In the genomic region with DNA sequence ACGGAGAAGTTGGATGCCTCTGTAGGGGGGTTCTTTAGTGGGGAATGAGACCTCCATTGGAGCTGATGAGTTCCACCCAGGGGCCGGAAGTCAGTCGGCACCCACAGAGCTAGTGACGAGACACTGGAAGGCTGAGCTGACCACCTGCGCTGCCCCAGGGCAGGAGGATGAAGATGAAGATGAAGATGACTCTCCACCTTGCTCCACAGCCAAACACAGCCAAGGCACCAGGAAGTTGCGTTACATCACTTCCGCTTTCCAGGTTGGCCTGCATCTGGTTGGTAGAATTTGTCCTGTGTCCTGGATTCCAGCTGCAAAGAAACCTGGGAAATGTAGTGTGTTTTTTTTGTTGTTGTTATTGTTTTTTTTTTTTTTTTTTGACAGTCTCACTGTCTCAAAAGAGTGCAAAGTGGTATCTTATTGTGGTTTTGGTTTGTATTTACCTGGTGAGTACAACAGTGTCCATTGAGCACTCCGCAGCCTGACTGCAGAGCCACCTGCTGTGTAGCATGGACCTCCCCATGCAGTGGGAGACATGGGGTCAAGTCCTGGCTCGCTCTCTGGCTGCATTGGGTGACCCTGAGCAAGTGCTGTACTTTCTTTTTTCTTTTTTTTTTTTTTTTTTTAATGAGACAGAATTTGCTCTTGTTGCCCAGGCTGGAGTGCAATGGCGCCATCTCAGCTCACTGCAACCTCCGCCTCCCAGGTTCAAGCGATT, we compare ENCODE assay signal across 13 cellular contexts. TPM values are rescaled to one million over a fixed set of nuclear protein-coding genes. Genes with fewer than 3 reads are reported as not detected.
DNase-seq lines count a peak whose midpoint lies in the region; ATAC-seq and TF ChIP-seq lines count a peak whose summit lies in the region.
"Had no signal": no experiment of that assay in that cellular context is flagged by ENCODE, and none has a peak within 500 bp of the region (broad histone marks: within the 10 kb centered on the region; RNA-seq: fewer than 3 reads in every experiment).

No MANE protein-coding gene starts in this region.

- H2AFZ ChIP-seq in DND-41 (ENCODE audit: low read depth, low read length) (no peak overlapping the region), Karpas-422 (ENCODE audit: low read length) (no peak overlapping the region), mesenchymal stem cell (ENCODE audit: low read depth, low read length) (no peak overlapping the region)

- H3K9me3 Mint-ChIP-seq in T-helper 2 cell treated with Interferon-gamma antibody and Interleukin-4, amounts not matched to agents 5 μg/mL and 100 μg/mL, for 36 hours: no peaks in the 10 kb centered on the region
- H3K9me3 Mint-ChIP-seq: activated T-cell treated with anti-CD3 and anti-CD28 coated beads, Interleukin-2, amount 50 U/mL, for 72 hours had no signal

- H3K79me1 ChIP-seq in mesenchymal stem cell (replicated peaks; ENCODE audit: low read length, poor library complexity, severe bottlenecking): peaks cover 58% of the 10 kb centered on the region

- no peak overlapping the region for H3K14ac ChIP-seq in mesenchymal stem cell (ENCODE audit: low read length in 2 of 2)

- no peaks in the 10 kb centered on the region for H3K27me3 Mint-ChIP-seq in T-helper 2 cell treated with Interferon-gamma antibody and Interleukin-4, amounts not matched to agents 5 μg/mL and 100 μg/mL, for 36 hours (ENCODE audit: low read depth)

- no peak overlapping the region for H4K91ac ChIP-seq in mesenchymal stem cell (ENCODE audit: low read length)

- no peak overlapping the region for H2BK5ac ChIP-seq in mesenchymal stem cell (ENCODE audit: low read depth, low read length, poor library complexity, severe bottlenecking)

- intact Hi-C loops in thyroid gland (cut with DNase I): loop anchor here (10.0 kb wide), 1 partner anchor 115 kb away; a partner anchor contains a TSS

- no peaks in the 10 kb centered on the region for H3K9me2 ChIP-seq in Karpas-422 (replicated peaks; ENCODE audit: insufficient read depth, low read length)

- H4K20me1 ChIP-seq in DND-41 (ENCODE audit: insufficient read depth, low read length) (no peaks in the 10 kb centered on the region; the same call in 1 of the 2 replicates), Karpas-422 (ENCODE audit: insufficient read depth, low read depth, low read length) (no peaks in the 10 kb centered on the region)

- no peak for TF ChIP-seq CTCF in DND-41 (IDR thresholded peaks at IDR 0.05; ENCODE audit: borderline replicate concordance, extremely low read depth, low read length, poor library complexity, severe bottlenecking)
- TF ChIP-seq CTCF in thyroid gland (IDR thresholded peaks at IDR 0.05): no peak

- no peak for ATAC-seq in DND-41 (ENCODE audit: insufficient read depth, low read depth)
- no peak for ATAC-seq in GM21737 (IDR thresholded peaks at IDR 0.05; ENCODE audit: unreplicated experiment)
- ATAC-seq: activated T-cell treated with anti-CD3 and anti-CD28 coated beads, Interleukin-2, amount 50 U/mL, for 72 hours; mucosa of descending colon had no signal

- 96% methylated on average over 12 of the region's 12 CpGs for WGBS in mesenchymal stem cell
- WGBS in thyroid gland, 2 donors: 95 to 98% methylated on average over 12 of the region's 12 CpGs

- no peak for DNase-seq in DND-41
- peak; percentile 83 for DNase-seq in Karpas-422
- no peak for DNase-seq in T-helper 2 cell treated with Interferon-gamma antibody and Interleukin-4, amounts not matched to agents 5 μg/mL and 100 μg/mL, for 36 hours (ENCODE audit: low spot score)
- DNase-seq in mesenchymal stem cell: no peak
- DNase-seq in cerebellar cortex (ENCODE audit: low spot score): no peak
- no peak for DNase-seq in thyroid gland
- no peak for DNase-seq in activated effector memory CD4-positive, alpha-beta T cell treated with Interleukin-2 at 50 U/mL for 16 hours
- DNase-seq: activated T-cell treated with anti-CD3 and anti-CD28 coated beads, Interleukin-2, amount 50 U/mL, for 72 hours; Calu3 had no signal

- H3K27ac ChIP-seq in DND-41 (ENCODE audit: low read length): no peak overlapping the region
- no peak overlapping the region for H3K27ac ChIP-seq in Karpas-422 (ENCODE audit: low read length)
- H3K27ac ChIP-seq in mesenchymal stem cell (ENCODE audit: low read length, poor library complexity, severe bottlenecking): no peak overlapping the region
- no peak overlapping the region for H3K27ac ChIP-seq in thyroid gland
- H3K27ac ChIP-seq: cardiac muscle cell had no signal

- H3K9ac ChIP-seq in DND-41 (ENCODE audit: low read depth, low read length) (no peak overlapping the region), Karpas-422 (ENCODE audit: low read length) (peak overlapping the region; percentile 5; the same call in 1 of the 2 replicates), mesenchymal stem cell (ENCODE audit: low read length) (peak overlapping the region; percentile 100)

- peaks cover 33% of the 10 kb centered on the region for H3K79me2 ChIP-seq in DND-41 (ENCODE audit: insufficient read depth, low read length)
- peaks cover 27% of the 10 kb centered on the region for H3K79me2 ChIP-seq in Karpas-422 (ENCODE audit: low read length)

- H3K4me1 ChIP-seq in DND-41 (ENCODE audit: insufficient read depth, low read length): peaks cover 33% of the 10 kb centered on the region
- H3K4me1 ChIP-seq in Karpas-422 (ENCODE audit: low read length): peaks cover 25% of the 10 kb centered on the region
- H3K4me1 ChIP-seq in mesenchymal stem cell (ENCODE audit: control insufficient read depth, insufficient read depth, low read depth, low read length): peaks cover 26% of the 10 kb centered on the region
- H3K4me1 ChIP-seq in thyroid gland: peaks cover 15 to 19% of the 10 kb centered on the region in 2 donors

- no peak overlapping the region for H3K23ac ChIP-seq in mesenchymal stem cell (ENCODE audit: low read length in 2 of 2)

- H2BK15ac ChIP-seq in mesenchymal stem cell (ENCODE audit: low read depth, poor library complexity, severe bottlenecking): no peak overlapping the region

- H3K4me2 ChIP-seq in DND-41 (ENCODE audit: insufficient read depth, low read length): peak overlapping the region; percentile 98
- peak overlapping the region; percentile 75 for H3K4me2 ChIP-seq in Karpas-422 (ENCODE audit: low read depth, low read length, poor library complexity, severe bottlenecking)
- no peak overlapping the region for H3K4me2 ChIP-seq in mesenchymal stem cell (ENCODE audit: low read length, poor library complexity, severe bottlenecking)

- no peak overlapping the region for H4K8ac ChIP-seq in mesenchymal stem cell (ENCODE audit: low read length)

- H2AK5ac ChIP-seq in mesenchymal stem cell (ENCODE audit: low read length, severe bottlenecking): no peak overlapping the region

- no peak overlapping the region for H2BK12ac ChIP-seq in mesenchymal stem cell (ENCODE audit: low read length in 2 of 2)

- H3K27me3 ChIP-seq in DND-41 (ENCODE audit: insufficient read depth, low read length, poor library complexity): no peaks in the 10 kb centered on the region
- no peaks in the 10 kb centered on the region for H3K27me3 ChIP-seq in Karpas-422 (ENCODE audit: low read length)
- H3K27me3 ChIP-seq in mesenchymal stem cell (ENCODE audit: control insufficient read depth in 1 of 2, insufficient read depth in 1 of 2, low read length in 2 of 2): no peaks in the 10 kb centered on the region
- no peaks in the 10 kb centered on the region for H3K27me3 ChIP-seq in thyroid gland
- H3K27me3 ChIP-seq: cardiac muscle cell, suprapubic skin had no signal

- no peak overlapping the region for H2BK120ac ChIP-seq in mesenchymal stem cell (ENCODE audit: low read depth, low read length)

- peak overlapping the region; percentile 60 for H3K27ac Mint-ChIP-seq in T-helper 2 cell treated with Interferon-gamma antibody and Interleukin-4, amounts not matched to agents 5 μg/mL and 100 μg/mL, for 36 hours
- H3K27ac Mint-ChIP-seq: activated T-cell treated with anti-CD3 and anti-CD28 coated beads, Interleukin-2, amount 50 U/mL, for 72 hours had no signal

- H3K9me3 ChIP-seq in DND-41 (ENCODE audit: insufficient read depth, low read length, severe bottlenecking): no peaks in the 10 kb centered on the region
- no peaks in the 10 kb centered on the region for H3K9me3 ChIP-seq in Karpas-422 (ENCODE audit: low read length)
- peaks cover 3% of the 10 kb centered on the region for H3K9me3 ChIP-seq in mesenchymal stem cell (ENCODE audit: control insufficient read depth, low read length)
- no peaks in the 10 kb centered on the region for H3K9me3 ChIP-seq in thyroid gland
- H3K9me3 ChIP-seq: mucosa of descending colon, suprapubic skin had no signal

- H3K36me3 ChIP-seq in DND-41 (ENCODE audit: insufficient read depth, low read length): peaks cover 59% of the 10 kb centered on the region
- peaks cover 30% of the 10 kb centered on the region for H3K36me3 ChIP-seq in Karpas-422 (ENCODE audit: insufficient read depth, low read length)
- peaks cover 60 to 62% of the 10 kb centered on the region in 2 experiments for H3K36me3 ChIP-seq in mesenchymal stem cell (ENCODE audit: control insufficient read depth in 1 of 2, insufficient read depth in 2 of 2, low read depth in 1 of 2, low read length in 2 of 2)
- H3K36me3 ChIP-seq in thyroid gland: peaks cover 44 to 52% of the 10 kb centered on the region in 2 donors

- no peak for TF ChIP-seq POLR2A in thyroid gland (IDR thresholded peaks at IDR 0.05)

- H3K36me3 Mint-ChIP-seq in T-helper 2 cell treated with Interferon-gamma antibody and Interleukin-4, amounts not matched to agents 5 μg/mL and 100 μg/mL, for 36 hours (ENCODE audit: low read depth): peaks cover 34% of the 10 kb centered on the region

- no peak overlapping the region for H3K4me3 ChIP-seq in DND-41 (ENCODE audit: low read depth in 1 of 2, low read length in 2 of 2)
- peak overlapping the region; percentile 84 for H3K4me3 ChIP-seq in Karpas-422 (ENCODE audit: low read length)
- H3K4me3 ChIP-seq in mesenchymal stem cell (ENCODE audit: insufficient read depth in 1 of 2, low read depth in 1 of 2, low read length in 2 of 2): peak overlapping the region in 1 of 2 experiments; percentile 99
- no peak overlapping the region for H3K4me3 ChIP-seq in thyroid gland (replicated peaks in 1 of 3)
- H3K4me3 ChIP-seq: mucosa of descending colon had no signal

- H3K4ac ChIP-seq in mesenchymal stem cell (ENCODE audit: low read depth in 1 of 2, low read length in 2 of 2): no peak overlapping the region

- no peak overlapping the region for H3K18ac ChIP-seq in mesenchymal stem cell (ENCODE audit: low read depth in 1 of 2, low read length in 2 of 2)

- H3K4me1 Mint-ChIP-seq in T-helper 2 cell treated with Interferon-gamma antibody and Interleukin-4, amounts not matched to agents 5 μg/mL and 100 μg/mL, for 36 hours (ENCODE audit: low read depth): peaks cover 19% of the 10 kb centered on the region

- peak overlapping the region; percentile 15 for H3K4me3 Mint-ChIP-seq in T-helper 2 cell treated with Interferon-gamma antibody and Interleukin-4, amounts not matched to agents 5 μg/mL and 100 μg/mL, for 36 hours

RNA-seq across cellular contexts. Expression of a gene that starts 1.9 kb away (rescaled TPM):
- total RNA-seq in Karpas-422 (2014; rRNA removed; shearing (Covaris generic); ENCODE audit: low replicate concordance): 13.6 and 17.8 TPM in 2 replicates
- 51.0 TPM for polyA plus RNA-seq in mesenchymal stem cell (2013, experiment 1 of 2)
- polyA plus RNA-seq in mesenchymal stem cell (2013, experiment 2 of 2): 50.4 TPM
- total RNA-seq in thyroid gland: 10 to 100 TPM; 28.5 to 41.9 (median 39.7) TPM

RNA-seq across cellular contexts. Expression of a gene that starts 2.2 kb away (rescaled TPM):
- total RNA-seq in Karpas-422 (2014; rRNA removed; shearing (Covaris generic); ENCODE audit: low replicate concordance): 8.2 and 8.9 TPM in 2 replicates
- 107 TPM for polyA plus RNA-seq in mesenchymal stem cell (2013, experiment 1 of 2)
- 104 TPM for polyA plus RNA-seq in mesenchymal stem cell (2013, experiment 2 of 2)
- total RNA-seq in thyroid gland: 10 to 100 TPM; 16.7 to 26.0 (median 21.5) TPM

RNA-seq across cellular contexts. Expression of a gene that starts 12.0 kb away (rescaled TPM):
- total RNA-seq in Karpas-422 (2014; rRNA removed; shearing (Covaris generic); ENCODE audit: low replicate concordance): 49.4 and 101 TPM in 2 replicates
- polyA plus RNA-seq in mesenchymal stem cell (2013, experiment 1 of 2): 46.8 TPM
- 44.2 TPM for polyA plus RNA-seq in mesenchymal stem cell (2013, experiment 2 of 2)
- 100 to 1,000 TPM in 1 of 4 donors, 10 to 100 TPM in 3; 54.6 to 124 (median 84.3) TPM for total RNA-seq in thyroid gland

RNA-seq across cellular contexts. Expression of a gene that starts 17.3 kb away (rescaled TPM):
- total RNA-seq in Karpas-422 (2014; rRNA removed; shearing (Covaris generic); ENCODE audit: low replicate concordance): not detected in 2 replicates
- 0.36 TPM for polyA plus RNA-seq in mesenchymal stem cell (2013, experiment 1 of 2)
- 0.30 TPM for polyA plus RNA-seq in mesenchymal stem cell (2013, experiment 2 of 2)
- total RNA-seq in thyroid gland: under 1 TPM in 1 of 4 donors, not detected in 3; 0.83 TPM
- total RNA-seq: cardiac muscle cell had no signal
- polyA plus RNA-seq: cardiac muscle cell had no signal

RNA-seq across cellular contexts. Expression of a gene that starts 28.4 kb away (rescaled TPM):
- total RNA-seq in Karpas-422 (2014; rRNA removed; shearing (Covaris generic); ENCODE audit: low replicate concordance): 67.8 and 114 TPM in 2 replicates
- 141 TPM for polyA plus RNA-seq in mesenchymal stem cell (2013, experiment 1 of 2)
- polyA plus RNA-seq in mesenchymal stem cell (2013, experiment 2 of 2): 146 TPM
- total RNA-seq in thyroid gland: 100 to 1,000 TPM in 2 of 4 donors, 10 to 100 TPM in 2; 88.3 to 148 (median 98.9) TPM
